In the genomic region with DNA sequence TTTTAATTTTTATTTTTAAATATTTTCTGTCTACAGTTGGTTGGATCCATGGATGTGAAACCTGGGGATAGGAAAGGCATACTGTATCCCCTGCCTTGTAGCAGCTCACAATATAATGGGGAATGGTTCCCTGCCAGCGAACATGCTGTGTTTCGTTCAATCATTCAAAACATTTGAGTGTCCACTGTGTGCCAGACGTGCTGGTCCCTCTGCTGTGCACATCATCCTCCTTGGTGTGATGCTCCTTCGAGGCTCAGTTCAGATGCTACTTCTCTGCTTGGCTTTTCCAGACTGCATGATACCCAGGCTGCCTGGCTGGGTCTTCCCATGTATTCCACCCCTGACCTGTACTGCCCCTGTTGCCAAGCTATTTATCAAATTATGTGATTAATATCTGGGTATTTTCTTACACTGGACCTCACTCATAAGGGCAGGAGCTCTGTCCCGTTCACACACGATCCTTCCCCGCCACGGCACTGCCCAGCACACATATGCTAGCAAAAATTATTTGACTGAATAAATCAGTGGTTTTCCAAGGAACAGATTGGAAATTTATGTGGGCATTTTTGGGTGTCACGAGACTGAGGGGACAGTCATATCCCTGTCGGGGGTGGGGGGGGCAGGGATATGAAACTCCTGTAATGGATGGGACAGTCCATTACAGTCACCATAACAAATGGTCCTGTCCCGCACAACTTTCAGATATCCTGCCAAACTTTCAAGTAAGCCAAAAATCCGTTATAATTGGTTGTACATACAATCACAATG, we compare ENCODE assay signal across 12 cellular contexts. TPM values are rescaled to one million over a fixed set of nuclear protein-coding genes. Genes with fewer than 3 reads are reported as not detected.
DNase-seq lines count a peak whose midpoint lies in the region; ATAC-seq and TF ChIP-seq lines count a peak whose summit lies in the region.
"Had no signal": no experiment of that assay in that cellular context is flagged by ENCODE, and none has a peak within 500 bp of the region (broad histone marks: within the 10 kb centered on the region; RNA-seq: fewer than 3 reads in every experiment).

No MANE protein-coding gene starts in this region.

- TF ChIP-seq EP300 in upper lobe of left lung (IDR thresholded peaks at IDR 0.05), result no peak

- TF ChIP-seq POLR2A in upper lobe of left lung (IDR thresholded peaks at IDR 0.05), result no peak

- H3K9me3 Mint-ChIP-seq in activated T-cell treated with anti-CD3 and anti-CD28 coated beads, Interleukin-2, amount 50 U/mL, for 24 hours, result no peaks in the 10 kb centered on the region
- no peaks in the 10 kb centered on the region for H3K9me3 Mint-ChIP-seq in brain
- H3K9me3 Mint-ChIP-seq: activated naive CD4-positive, alpha-beta T cell treated with anti-CD3 and anti-CD28 coated beads, Interleukin-2, amount 50 U/mL, for 72 hours; IgD-negative memory B cell; mesothelial cell of epicardium had no signal

- no peak overlapping the region for H3K4me3 Mint-ChIP-seq in activated T-cell treated with anti-CD3 and anti-CD28 coated beads, Interleukin-2, amount 50 U/mL, for 24 hours
- H3K4me3 Mint-ChIP-seq in brain, result peak overlapping the region in 3 of 5 experiments; percentile 20 to 66 (median 49)
- H3K4me3 Mint-ChIP-seq: mesothelial cell of epicardium had no signal

- H3K27ac ChIP-seq in lung (ENCODE audit: low read depth in 1 of 2, low read length in 1 of 2) (peak overlapping the region; percentile 91 to 94), upper lobe of left lung (peak overlapping the region; percentile 93 to 99 (median 97))

- no peaks in the 10 kb centered on the region for H3K27me3 ChIP-seq in lung (ENCODE audit: control insufficient read depth, insufficient read depth)
- H3K27me3 ChIP-seq in upper lobe of left lung, result no peaks in the 10 kb centered on the region

- H3K27ac Mint-ChIP-seq in activated T-cell treated with anti-CD3 and anti-CD28 coated beads, Interleukin-2, amount 50 U/mL, for 24 hours, result peak overlapping the region; percentile 55
- H3K27ac Mint-ChIP-seq in brain, result peak overlapping the region in 2 of 5 experiments; percentile 56 to 71
- H3K27ac Mint-ChIP-seq: activated naive CD4-positive, alpha-beta T cell treated with anti-CD3 and anti-CD28 coated beads, Interleukin-2, amount 50 U/mL, for 72 hours; mesothelial cell of epicardium had no signal

- H3K4me3 ChIP-seq in lung (no peak overlapping the region), upper lobe of left lung (no peak overlapping the region)

- H3K9me3 ChIP-seq in lung (ENCODE audit: control insufficient read depth in 2 of 2, insufficient read depth in 1 of 2, low read length in 1 of 2), result no peaks in the 10 kb centered on the region
- no peaks in the 10 kb centered on the region for H3K9me3 ChIP-seq in upper lobe of left lung

- H3K4me1 Mint-ChIP-seq in activated T-cell treated with anti-CD3 and anti-CD28 coated beads, Interleukin-2, amount 50 U/mL, for 24 hours (ENCODE audit: low read depth), result peaks cover under 1% of the 10 kb centered on the region
- peaks cover under 1% of the 10 kb centered on the region for H3K4me1 Mint-ChIP-seq in brain

- 73 to 90% methylated on average over 12 of the region's 12 CpGs for WGBS in lung, 2 donors
- 71 to 72% methylated on average over 12 of the region's 12 CpGs for WGBS in upper lobe of left lung, 2 donors

- no peak for TF ChIP-seq CTCF in brain (conservative IDR thresholded peaks at IDR 0.05)
- TF ChIP-seq CTCF in lung (IDR thresholded peaks at IDR 0.05; ENCODE audit: control extremely low read depth, extremely low read depth), result no peak
- no peak for TF ChIP-seq CTCF in upper lobe of left lung (IDR thresholded peaks at IDR 0.05)

- no peak for ATAC-seq in lung (ENCODE audit: insufficient read depth, low FRiP score)
- ATAC-seq in upper lobe of left lung (ENCODE audit: low FRiP score in 2 of 2), result no peak
- no peak for ATAC-seq in HG03196 (IDR thresholded peaks at IDR 0.05; ENCODE audit: unreplicated experiment)
- no peak for ATAC-seq in GM18861 (IDR thresholded peaks at IDR 0.05; ENCODE audit: unreplicated experiment)

- H3K36me3 Mint-ChIP-seq in activated T-cell treated with anti-CD3 and anti-CD28 coated beads, Interleukin-2, amount 50 U/mL, for 24 hours (ENCODE audit: low read depth), result peaks cover 3% of the 10 kb centered on the region
- H3K36me3 Mint-ChIP-seq in brain, result no peaks in the 10 kb centered on the region
- H3K36me3 Mint-ChIP-seq: activated naive CD4-positive, alpha-beta T cell treated with anti-CD3 and anti-CD28 coated beads, Interleukin-2, amount 50 U/mL, for 72 hours; mesothelial cell of epicardium had no signal

- H3K27me3 Mint-ChIP-seq in activated T-cell treated with anti-CD3 and anti-CD28 coated beads, Interleukin-2, amount 50 U/mL, for 24 hours, result no peaks in the 10 kb centered on the region
- peaks cover 3% of the 10 kb centered on the region for H3K27me3 Mint-ChIP-seq in brain
- H3K27me3 Mint-ChIP-seq: IgD-negative memory B cell had no signal

- H3K4me1 ChIP-seq in lung (ENCODE audit: control insufficient read depth in 2 of 2, insufficient read depth in 2 of 2, low read length in 2 of 2), result peaks cover 21 to 29% of the 10 kb centered on the region in 2 donors
- peaks cover 49 to 65% (median 53%) of the 10 kb centered on the region in 4 donors for H3K4me1 ChIP-seq in upper lobe of left lung

- peak; percentile 14 for DNase-seq in activated T-cell treated with anti-CD3 and anti-CD28 coated beads, Interleukin-2, amount 50 U/mL, for 24 hours
- no peak for DNase-seq in activated T-cell treated with anti-CD3 and anti-CD28 coated beads for 4 hours
- DNase-seq in lung (ENCODE audit: low spot score), result no peak
- peak in 1 of 2 donors; percentile 17 for DNase-seq in upper lobe of left lung
- DNase-seq in central memory CD4-positive, alpha-beta T cell, result no peak
- DNase-seq: NCI-H524 had no signal

- no peaks in the 10 kb centered on the region for H3K36me3 ChIP-seq in lung (ENCODE audit: control insufficient read depth in 2 of 2, insufficient read depth in 2 of 2, low read length in 2 of 2)
- no peaks in the 10 kb centered on the region for H3K36me3 ChIP-seq in upper lobe of left lung

RNA-seq across cellular contexts. Expression of a gene that starts 4.9 kb away (rescaled TPM):
- polyA plus RNA-seq in brain (ENCODE audit: insufficient read depth, low read depth, low replicate concordance) (9.5 TPM), lung (10 to 100 TPM; 14.2 to 18.1 TPM)
- total RNA-seq in lung (10 to 100 TPM in 1 of 2 donors, 1 to 10 TPM in 1; 3.5 to 10.9 TPM), upper lobe of left lung (10 to 100 TPM in 5 of 6 donors, 1 to 10 TPM in 1; 6.3 to 34.0 (median 15.9) TPM)

RNA-seq across cellular contexts. Expression of a gene that starts 57.9 kb away (rescaled TPM):
- polyA plus RNA-seq in brain (ENCODE audit: insufficient read depth, low read depth, low replicate concordance), result 26.9 TPM
- 1 to 10 TPM; 1.6 to 3.3 TPM for total RNA-seq in lung
- polyA plus RNA-seq in lung, result 1 to 10 TPM; 1.2 to 2.6 TPM
- total RNA-seq in upper lobe of left lung, result 10 to 100 TPM in 1 of 6 donors, 1 to 10 TPM in 5; 1.0 to 17.3 (median 2.4) TPM
